Comparison of ENCODE assay signal across 1 cellular context in the genomic region with DNA sequence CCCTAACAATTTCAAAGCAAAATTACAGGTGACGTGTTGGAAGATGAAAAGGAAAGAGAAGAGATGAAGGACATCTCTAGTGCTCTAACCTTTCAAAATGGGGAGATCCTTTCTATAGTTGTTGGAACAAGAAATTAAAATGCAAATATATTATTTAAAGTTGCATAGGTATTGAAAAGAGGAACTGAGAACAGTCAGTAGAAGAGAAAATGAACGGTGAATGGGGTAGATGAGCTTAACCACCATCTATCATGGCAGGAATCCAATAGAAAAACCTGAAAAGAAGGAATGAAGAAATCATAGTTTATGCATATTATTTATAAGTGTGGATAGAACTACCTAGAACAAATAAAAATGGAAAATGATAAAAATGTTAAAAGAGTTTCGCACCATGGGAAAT.
TF ChIP-seq lines count a peak whose summit lies in the region.

No MANE protein-coding gene starts in this region.

TF ChIP-seq in GM23338, 12 proteins besides CTCF, POLR2A, EP300 and RAD21 (continued from another document):
- TF ChIP-seq, protein P1, sequence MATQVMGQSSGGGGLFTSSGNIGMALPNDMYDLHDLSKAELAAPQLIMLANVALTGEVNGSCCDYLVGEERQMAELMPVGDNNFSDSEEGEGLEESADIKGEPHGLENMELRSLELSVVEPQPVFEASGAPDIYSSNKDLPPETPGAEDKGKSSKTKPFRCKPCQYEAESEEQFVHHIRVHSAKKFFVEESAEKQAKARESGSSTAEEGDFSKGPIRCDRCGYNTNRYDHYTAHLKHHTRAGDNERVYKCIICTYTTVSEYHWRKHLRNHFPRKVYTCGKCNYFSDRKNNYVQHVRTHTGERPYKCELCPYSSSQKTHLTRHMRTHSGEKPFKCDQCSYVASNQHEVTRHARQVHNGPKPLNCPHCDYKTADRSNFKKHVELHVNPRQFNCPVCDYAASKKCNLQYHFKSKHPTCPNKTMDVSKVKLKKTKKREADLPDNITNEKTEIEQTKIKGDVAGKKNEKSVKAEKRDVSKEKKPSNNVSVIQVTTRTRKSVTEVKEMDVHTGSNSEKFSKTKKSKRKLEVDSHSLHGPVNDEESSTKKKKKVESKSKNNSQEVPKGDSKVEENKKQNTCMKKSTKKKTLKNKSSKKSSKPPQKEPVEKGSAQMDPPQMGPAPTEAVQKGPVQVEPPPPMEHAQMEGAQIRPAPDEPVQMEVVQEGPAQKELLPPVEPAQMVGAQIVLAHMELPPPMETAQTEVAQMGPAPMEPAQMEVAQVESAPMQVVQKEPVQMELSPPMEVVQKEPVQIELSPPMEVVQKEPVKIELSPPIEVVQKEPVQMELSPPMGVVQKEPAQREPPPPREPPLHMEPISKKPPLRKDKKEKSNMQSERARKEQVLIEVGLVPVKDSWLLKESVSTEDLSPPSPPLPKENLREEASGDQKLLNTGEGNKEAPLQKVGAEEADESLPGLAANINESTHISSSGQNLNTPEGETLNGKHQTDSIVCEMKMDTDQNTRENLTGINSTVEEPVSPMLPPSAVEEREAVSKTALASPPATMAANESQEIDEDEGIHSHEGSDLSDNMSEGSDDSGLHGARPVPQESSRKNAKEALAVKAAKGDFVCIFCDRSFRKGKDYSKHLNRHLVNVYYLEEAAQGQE (IDR thresholded peaks at IDR 0.05; ENCODE audit: unreplicated experiment) = no peak
- TF ChIP-seq NANOG (IDR thresholded peaks at IDR 0.05; ENCODE audit: borderline replicate concordance) (no peak), ZNF114 (CRISPR knock-in tag; IDR thresholded peaks at IDR 0.05) (no peak), JUNB (IDR thresholded peaks at IDR 0.05; ENCODE audit: unreplicated experiment) (no peak), POLR2AphosphoS5 (IDR thresholded peaks at IDR 0.05; ENCODE audit: low read depth) (no peak), ZNF331 (CRISPR knock-in tag; IDR thresholded peaks at IDR 0.05; ENCODE audit: low read depth) (no peak), EZH2 (IDR thresholded peaks at IDR 0.05; ENCODE audit: low read depth, unreplicated experiment) (no peak)
